In the genomic region with DNA sequence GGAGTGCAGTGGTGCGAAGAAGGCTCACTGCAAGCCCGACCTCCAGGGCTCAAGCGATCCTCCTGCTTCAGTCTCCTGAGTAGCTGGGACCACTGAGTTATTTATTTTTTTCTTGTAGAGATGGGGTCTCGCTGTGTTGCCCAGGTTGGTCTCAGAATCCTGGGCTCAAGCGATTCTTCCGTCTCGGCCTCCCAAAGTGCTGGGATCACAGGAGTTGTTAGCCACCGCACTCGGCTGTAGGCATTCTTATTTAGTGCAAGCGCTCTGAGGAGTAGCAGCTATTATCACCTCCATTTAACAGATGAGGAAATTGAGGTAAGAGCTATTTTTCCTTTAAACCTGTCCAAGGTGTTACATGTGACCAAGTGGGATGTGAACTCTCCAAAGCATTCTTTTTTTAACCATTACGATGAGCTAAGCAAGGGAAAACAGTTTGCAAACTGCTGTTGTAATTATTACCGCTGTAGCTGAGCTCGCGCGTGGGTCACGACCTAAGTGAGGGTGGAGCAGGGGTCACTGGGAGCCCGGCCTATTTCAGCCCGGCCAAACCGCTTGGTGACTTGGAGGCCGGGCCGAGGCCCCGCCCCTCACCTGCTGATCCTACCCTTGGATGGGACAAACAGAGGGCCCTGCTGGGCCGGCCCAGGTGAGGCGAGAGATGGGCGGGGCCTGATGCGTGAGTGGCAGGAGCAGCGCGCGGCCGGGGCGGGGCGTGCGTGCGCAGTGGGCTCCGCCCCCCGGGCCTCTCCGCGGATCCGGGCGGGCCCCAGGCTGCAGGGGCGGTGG, we compare ENCODE assay signal across 1 cellular context.
A peak's percentile ranks its signal among the peaks of the same experiment; 100 is the strongest.
TF ChIP-seq lines count a peak whose summit lies in the region.

No MANE protein-coding gene starts in this region.

TF ChIP-seq in IMR-90, 13 proteins besides CTCF, POLR2A, EP300 and RAD21:
- TF ChIP-seq MAZ (IDR thresholded peaks at IDR 0.05; ENCODE audit: borderline replicate concordance, low read depth, low read length) (peak; percentile 41; the same call in 1 of the 2 replicates), RCOR1 (IDR thresholded peaks at IDR 0.05; ENCODE audit: insufficient replicate concordance, low read length) (no peak), USF2 (IDR thresholded peaks at IDR 0.05; ENCODE audit: low read depth, low read length) (no peak)
